1 cellular context compared by ENCODE assay signal in genomic region chr4:16729361-16729760, GRCh38.
TF ChIP-seq lines count a peak whose summit lies in the region.

No MANE protein-coding gene starts in this region.

TF ChIP-seq in GM23338, 12 proteins besides CTCF, POLR2A, EP300 and RAD21 (continued from another document):
- TF ChIP-seq, protein P1, sequence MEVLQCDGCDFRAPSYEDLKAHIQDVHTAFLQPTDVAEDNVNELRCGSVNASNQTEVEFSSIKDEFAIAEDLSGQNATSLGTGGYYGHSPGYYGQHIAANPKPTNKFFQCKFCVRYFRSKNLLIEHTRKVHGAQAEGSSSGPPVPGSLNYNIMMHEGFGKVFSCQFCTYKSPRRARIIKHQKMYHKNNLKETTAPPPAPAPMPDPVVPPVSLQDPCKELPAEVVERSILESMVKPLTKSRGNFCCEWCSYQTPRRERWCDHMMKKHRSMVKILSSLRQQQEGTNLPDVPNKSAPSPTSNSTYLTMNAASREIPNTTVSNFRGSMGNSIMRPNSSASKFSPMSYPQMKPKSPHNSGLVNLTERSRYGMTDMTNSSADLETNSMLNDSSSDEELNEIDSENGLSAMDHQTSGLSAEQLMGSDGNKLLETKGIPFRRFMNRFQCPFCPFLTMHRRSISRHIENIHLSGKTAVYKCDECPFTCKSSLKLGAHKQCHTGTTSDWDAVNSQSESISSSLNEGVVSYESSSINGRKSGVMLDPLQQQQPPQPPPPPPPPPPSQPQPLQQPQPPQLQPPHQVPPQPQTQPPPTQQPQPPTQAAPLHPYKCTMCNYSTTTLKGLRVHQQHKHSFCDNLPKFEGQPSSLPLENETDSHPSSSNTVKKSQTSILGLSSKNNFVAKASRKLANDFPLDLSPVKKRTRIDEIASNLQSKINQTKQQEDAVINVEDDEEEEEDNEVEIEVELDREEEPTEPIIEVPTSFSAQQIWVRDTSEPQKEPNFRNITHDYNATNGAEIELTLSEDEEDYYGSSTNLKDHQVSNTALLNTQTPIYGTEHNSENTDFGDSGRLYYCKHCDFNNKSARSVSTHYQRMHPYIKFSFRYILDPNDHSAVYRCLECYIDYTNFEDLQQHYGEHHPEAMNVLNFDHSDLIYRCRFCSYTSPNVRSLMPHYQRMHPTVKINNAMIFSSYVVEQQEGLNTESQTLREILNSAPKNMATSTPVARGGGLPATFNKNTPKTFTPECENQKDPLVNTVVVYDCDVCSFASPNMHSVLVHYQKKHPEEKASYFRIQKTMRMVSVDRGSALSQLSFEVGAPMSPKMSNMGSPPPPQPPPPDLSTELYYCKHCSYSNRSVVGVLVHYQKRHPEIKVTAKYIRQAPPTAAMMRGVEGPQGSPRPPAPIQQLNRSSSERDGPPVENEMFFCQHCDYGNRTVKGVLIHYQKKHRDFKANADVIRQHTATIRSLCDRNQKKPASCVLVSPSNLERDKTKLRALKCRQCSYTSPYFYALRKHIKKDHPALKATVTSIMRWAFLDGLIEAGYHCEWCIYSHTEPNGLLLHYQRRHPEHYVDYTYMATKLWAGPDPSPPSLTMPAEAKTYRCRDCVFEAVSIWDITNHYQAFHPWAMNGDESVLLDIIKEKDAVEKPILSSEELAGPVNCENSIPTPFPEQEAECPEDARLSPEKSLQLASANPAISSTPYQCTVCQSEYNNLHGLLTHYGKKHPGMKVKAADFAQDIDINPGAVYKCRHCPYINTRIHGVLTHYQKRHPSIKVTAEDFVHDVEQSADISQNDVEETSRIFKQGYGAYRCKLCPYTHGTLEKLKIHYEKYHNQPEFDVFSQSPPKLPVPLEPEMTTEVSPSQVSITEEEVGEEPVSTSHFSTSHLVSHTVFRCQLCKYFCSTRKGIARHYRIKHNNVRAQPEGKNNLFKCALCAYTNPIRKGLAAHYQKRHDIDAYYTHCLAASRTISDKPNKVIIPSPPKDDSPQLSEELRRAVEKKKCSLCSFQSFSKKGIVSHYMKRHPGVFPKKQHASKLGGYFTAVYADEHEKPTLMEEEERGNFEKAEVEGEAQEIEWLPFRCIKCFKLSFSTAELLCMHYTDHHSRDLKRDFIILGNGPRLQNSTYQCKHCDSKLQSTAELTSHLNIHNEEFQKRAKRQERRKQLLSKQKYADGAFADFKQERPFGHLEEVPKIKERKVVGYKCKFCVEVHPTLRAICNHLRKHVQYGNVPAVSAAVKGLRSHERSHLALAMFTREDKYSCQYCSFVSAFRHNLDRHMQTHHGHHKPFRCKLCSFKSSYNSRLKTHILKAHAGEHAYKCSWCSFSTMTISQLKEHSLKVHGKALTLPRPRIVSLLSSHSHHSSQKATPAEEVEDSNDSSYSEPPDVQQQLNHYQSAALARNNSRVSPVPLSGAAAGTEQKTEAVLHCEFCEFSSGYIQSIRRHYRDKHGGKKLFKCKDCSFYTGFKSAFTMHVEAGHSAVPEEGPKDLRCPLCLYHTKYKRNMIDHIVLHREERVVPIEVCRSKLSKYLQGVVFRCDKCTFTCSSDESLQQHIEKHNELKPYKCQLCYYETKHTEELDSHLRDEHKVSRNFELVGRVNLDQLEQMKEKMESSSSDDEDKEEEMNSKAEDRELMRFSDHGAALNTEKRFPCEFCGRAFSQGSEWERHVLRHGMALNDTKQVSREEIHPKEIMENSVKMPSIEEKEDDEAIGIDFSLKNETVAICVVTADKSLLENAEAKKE (CRISPR knock-in tag; IDR thresholded peaks at IDR 0.05), result no peak
- no peak for TF ChIP-seq EZH2phosphoT487 (IDR thresholded peaks at IDR 0.05; ENCODE audit: unreplicated experiment)
- TF ChIP-seq, protein P2, sequence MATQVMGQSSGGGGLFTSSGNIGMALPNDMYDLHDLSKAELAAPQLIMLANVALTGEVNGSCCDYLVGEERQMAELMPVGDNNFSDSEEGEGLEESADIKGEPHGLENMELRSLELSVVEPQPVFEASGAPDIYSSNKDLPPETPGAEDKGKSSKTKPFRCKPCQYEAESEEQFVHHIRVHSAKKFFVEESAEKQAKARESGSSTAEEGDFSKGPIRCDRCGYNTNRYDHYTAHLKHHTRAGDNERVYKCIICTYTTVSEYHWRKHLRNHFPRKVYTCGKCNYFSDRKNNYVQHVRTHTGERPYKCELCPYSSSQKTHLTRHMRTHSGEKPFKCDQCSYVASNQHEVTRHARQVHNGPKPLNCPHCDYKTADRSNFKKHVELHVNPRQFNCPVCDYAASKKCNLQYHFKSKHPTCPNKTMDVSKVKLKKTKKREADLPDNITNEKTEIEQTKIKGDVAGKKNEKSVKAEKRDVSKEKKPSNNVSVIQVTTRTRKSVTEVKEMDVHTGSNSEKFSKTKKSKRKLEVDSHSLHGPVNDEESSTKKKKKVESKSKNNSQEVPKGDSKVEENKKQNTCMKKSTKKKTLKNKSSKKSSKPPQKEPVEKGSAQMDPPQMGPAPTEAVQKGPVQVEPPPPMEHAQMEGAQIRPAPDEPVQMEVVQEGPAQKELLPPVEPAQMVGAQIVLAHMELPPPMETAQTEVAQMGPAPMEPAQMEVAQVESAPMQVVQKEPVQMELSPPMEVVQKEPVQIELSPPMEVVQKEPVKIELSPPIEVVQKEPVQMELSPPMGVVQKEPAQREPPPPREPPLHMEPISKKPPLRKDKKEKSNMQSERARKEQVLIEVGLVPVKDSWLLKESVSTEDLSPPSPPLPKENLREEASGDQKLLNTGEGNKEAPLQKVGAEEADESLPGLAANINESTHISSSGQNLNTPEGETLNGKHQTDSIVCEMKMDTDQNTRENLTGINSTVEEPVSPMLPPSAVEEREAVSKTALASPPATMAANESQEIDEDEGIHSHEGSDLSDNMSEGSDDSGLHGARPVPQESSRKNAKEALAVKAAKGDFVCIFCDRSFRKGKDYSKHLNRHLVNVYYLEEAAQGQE (IDR thresholded peaks at IDR 0.05; ENCODE audit: unreplicated experiment), result no peak
- no peak for TF ChIP-seq ZNF331 (CRISPR knock-in tag; IDR thresholded peaks at IDR 0.05; ENCODE audit: low read depth)
- TF ChIP-seq, protein P3, sequence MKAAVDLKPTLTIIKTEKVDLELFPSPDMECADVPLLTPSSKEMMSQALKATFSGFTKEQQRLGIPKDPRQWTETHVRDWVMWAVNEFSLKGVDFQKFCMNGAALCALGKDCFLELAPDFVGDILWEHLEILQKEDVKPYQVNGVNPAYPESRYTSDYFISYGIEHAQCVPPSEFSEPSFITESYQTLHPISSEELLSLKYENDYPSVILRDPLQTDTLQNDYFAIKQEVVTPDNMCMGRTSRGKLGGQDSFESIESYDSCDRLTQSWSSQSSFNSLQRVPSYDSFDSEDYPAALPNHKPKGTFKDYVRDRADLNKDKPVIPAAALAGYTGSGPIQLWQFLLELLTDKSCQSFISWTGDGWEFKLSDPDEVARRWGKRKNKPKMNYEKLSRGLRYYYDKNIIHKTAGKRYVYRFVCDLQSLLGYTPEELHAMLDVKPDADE (IDR thresholded peaks at IDR 0.05), result no peak
- TF ChIP-seq NANOG (IDR thresholded peaks at IDR 0.05; ENCODE audit: borderline replicate concordance), result no peak
- no peak for TF ChIP-seq CREB1 (CRISPR knock-in tag; IDR thresholded peaks at IDR 0.05; ENCODE audit: low read depth)
- no peak for TF ChIP-seq EZH2 (IDR thresholded peaks at IDR 0.05; ENCODE audit: low read depth, unreplicated experiment)
- no peak for TF ChIP-seq POLR2AphosphoS5 (IDR thresholded peaks at IDR 0.05; ENCODE audit: low read depth)
